ENCODE assay signal across 14 cellular contexts in the genomic region with DNA sequence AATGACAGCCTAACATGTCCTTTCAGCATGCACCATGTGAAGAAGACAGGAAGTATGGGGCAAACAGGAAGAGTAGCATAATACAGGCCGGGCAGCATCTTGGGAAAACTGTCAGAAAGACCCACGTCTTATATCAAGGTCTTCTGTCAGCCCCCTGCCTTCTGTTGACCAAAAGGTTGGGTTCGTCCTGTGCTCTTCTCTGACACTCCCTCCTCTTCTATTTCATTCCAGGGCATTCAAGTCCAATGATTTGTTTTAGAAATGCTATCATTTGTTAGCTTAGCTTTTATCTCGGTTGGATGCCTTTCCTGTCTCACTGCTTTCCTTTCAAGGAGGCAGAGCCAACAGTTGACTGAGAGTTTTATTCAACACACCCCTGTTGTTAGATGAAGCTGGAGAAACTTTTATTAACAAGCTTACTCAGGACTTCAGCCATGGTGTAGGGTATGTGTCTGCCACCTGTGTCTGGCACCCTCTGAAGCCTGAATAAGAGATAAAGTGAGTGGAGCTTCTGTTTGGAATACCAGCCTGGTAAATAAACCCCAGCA.
DNase-seq lines count a peak whose midpoint lies in the region; ATAC-seq, FAIRE-seq and TF ChIP-seq lines count a peak whose summit lies in the region.
"Had no signal": no experiment of that assay in that cellular context is flagged by ENCODE, and none has a peak within 500 bp of the region (broad histone marks: within the 10 kb centered on the region; RNA-seq: fewer than 3 reads in every experiment).

No MANE protein-coding gene starts in this region.

- no peak overlapping the region for H4K5ac ChIP-seq in H1 (ENCODE audit: insufficient read length, low read depth, low read length)

- H4K91ac ChIP-seq in H1 (replicated peaks; ENCODE audit: insufficient read length, low read length), result no peak overlapping the region

- H3K56ac ChIP-seq in H1 (replicated peaks; ENCODE audit: insufficient read length, low read depth, low read length), result no peak overlapping the region

- 62% methylated on average over 4 of the region's 4 CpGs; no CpG with 5 or more reads in 1 of the 2 experiments for WGBS in H1 (ENCODE audit: extremely low coverage in 1 of 2, insufficient coverage in 1 of 2, insufficient read length in 1 of 2, insufficient replicate concordance in 2 of 2, low coverage in 1 of 2, low lambda C conversion rate in 2 of 2, missing lambda C conversion rate in 1 of 2), 2 experiments
- WGBS in thyroid gland, 2 donors, result 29 to 38% methylated on average over 4 of the region's 4 CpGs

- H3K9me3 ChIP-seq in left ventricle myocardium inferior (replicated peaks) (no peaks in the 10 kb centered on the region), H1 (ENCODE audit: insufficient read depth in 2 of 2, low read depth in 1 of 2, low read length in 1 of 2) (no peaks in the 10 kb centered on the region), thyroid gland (no peaks in the 10 kb centered on the region)
- H3K9me3 ChIP-seq: neutrophil, uterus had no signal

- TF ChIP-seq POLR2A in H1 (IDR thresholded peaks at IDR 0.05; ENCODE audit: control extremely low read depth in 1 of 2, low read depth in 2 of 2, low read length in 2 of 2) (no peak), thyroid gland (IDR thresholded peaks at IDR 0.05) (no peak)

- 0 out of 2 replicates have a peak overlapping the region, but pooled peaks have one; percentile 41 for H2AK5ac ChIP-seq in H1 (ENCODE audit: low read depth, low read length)

- H3K4ac ChIP-seq in H1 (replicated peaks; ENCODE audit: insufficient read length, low read depth, low read length), result no peak overlapping the region

- H3K27me3 ChIP-seq in left ventricle myocardium inferior (ENCODE audit: low read depth), result no peaks in the 10 kb centered on the region
- H3K27me3 ChIP-seq in H1 (replicated peaks in 1 of 4; ENCODE audit: control insufficient read depth in 3 of 4, extremely low read depth in 1 of 4, insufficient read depth in 3 of 4, low read length in 3 of 4), result no peaks in the 10 kb centered on the region; a peak in 1 of 7 replicates
- no peaks in the 10 kb centered on the region for H3K27me3 ChIP-seq in thyroid gland
- H3K27me3 ChIP-seq: neutrophil, uterus had no signal

- no peak for DNase-seq in left cardiac atrium
- no peak for DNase-seq in left ventricle myocardium inferior
- DNase-seq in NCI-H2227 treated with DMSO at 0.1 percent for 48 hours (lab: John Stamatoyannopoulos, UW), result peak; percentile 82
- no peak for DNase-seq in H1 (ENCODE audit: low read depth in 1 of 2, low spot score in 2 of 2)
- DNase-seq in thyroid gland, result peak; percentile 5 to 12
- DNase-seq in NCI-H524 (lab: John Stamatoyannopoulos, UW), result no peak
- DNase-seq: activated gamma-delta T cell, NCI-H1436, uterus had no signal

- no peak overlapping the region for H3K18ac ChIP-seq in H1 (ENCODE audit: extremely low read depth, low read length)

- FAIRE-seq in H1 (lab: Jason Lieb, UNC), result no peak
- FAIRE-seq: H54 had no signal

- H3K36me3 ChIP-seq in left ventricle myocardium inferior (no peaks in the 10 kb centered on the region), H1 (ENCODE audit: control insufficient read depth in 2 of 4, insufficient read depth in 4 of 4, low read length in 3 of 4) (no peaks in the 10 kb centered on the region), thyroid gland (no peaks in the 10 kb centered on the region)
- H3K36me3 ChIP-seq: neutrophil, uterus had no signal

- ATAC-seq in left cardiac atrium (peak; percentile 36 to 77), GM21528 (IDR thresholded peaks at IDR 0.05; ENCODE audit: low FRiP score, unreplicated experiment) (no peak), GM18858 (IDR thresholded peaks at IDR 0.05; ENCODE audit: unreplicated experiment) (no peak)

- H3K4me1 ChIP-seq in left ventricle myocardium inferior, result peaks cover 13% of the 10 kb centered on the region
- peaks cover 0 to 6% (median 2%) of the 10 kb centered on the region in 4 experiments; a peak in 2 of 7 replicates for H3K4me1 ChIP-seq in H1 (replicated peaks in 1 of 4; ENCODE audit: control insufficient read depth in 3 of 4, insufficient read depth in 4 of 4, low read length in 3 of 4)
- H3K4me1 ChIP-seq in thyroid gland, result peaks cover 12 to 13% of the 10 kb centered on the region in 2 donors

- H2AFZ ChIP-seq in H1 (ENCODE audit: low read length), result no peak overlapping the region

- TF ChIP-seq EP300 in H1 (IDR thresholded peaks at IDR 0.05; ENCODE audit: borderline replicate concordance in 1 of 2, low read depth in 2 of 2, low read length in 2 of 2), result no peak

- no peak overlapping the region for H3K9ac ChIP-seq in H1 (replicated peaks in 1 of 4; ENCODE audit: extremely low read depth in 1 of 4, low read depth in 3 of 4, low read length in 3 of 4)

- no peak overlapping the region for H3K14ac ChIP-seq in H1 (ENCODE audit: insufficient read length)

- POLR2A ChIA-PET in H1 (lab: Charles Lee; ENCODE audit: partially characterized antibody), result no interaction called here

- no peak for TF ChIP-seq RAD21 in H1 (IDR thresholded peaks at IDR 0.05 in 1 of 2, conservative IDR thresholded peaks at IDR 0.05 in 1 of 2; ENCODE audit: low read depth in 2 of 2, low read length in 2 of 2)

- H2BK5ac ChIP-seq in H1 (ENCODE audit: low read depth, low read length), result no peak overlapping the region

- no peak overlapping the region for H4K8ac ChIP-seq in H1 (ENCODE audit: extremely low read depth, insufficient read depth, low read length)

- TF ChIP-seq CTCF in left ventricle myocardium inferior (IDR thresholded peaks at IDR 0.05; ENCODE audit: borderline replicate concordance), result no peak
- TF ChIP-seq CTCF in H1 (IDR thresholded peaks at IDR 0.05; ENCODE audit: control extremely low read depth in 1 of 3, insufficient read depth in 1 of 3, low read depth in 1 of 3, low read length in 3 of 3), result no peak
- TF ChIP-seq CTCF in thyroid gland (IDR thresholded peaks at IDR 0.05), result no peak

- no peak overlapping the region for H2BK15ac ChIP-seq in H1 (ENCODE audit: low read length)

- CTCF ChIA-PET in H1 (lab: Charles Lee; ENCODE audit: partially characterized antibody), result interaction anchor here (0.8 to 3.3 kb wide), 6 partner anchors 8 to 284 kb away, joined by 3 to 14 read pairs (median 4); no protein-coding TSS in a partner anchor

- H3K79me1 ChIP-seq in H1 (ENCODE audit: low read depth, low read length), result no peaks in the 10 kb centered on the region

- no peak overlapping the region for H2BK120ac ChIP-seq in H1 (replicated peaks; ENCODE audit: low read depth, low read length)

- no peaks in the 10 kb centered on the region for H4K20me1 ChIP-seq in H1 (replicated peaks in 1 of 2; ENCODE audit: control insufficient read depth in 1 of 2, insufficient read depth in 2 of 2, low read length in 2 of 2)

- H3K23ac ChIP-seq in H1 (ENCODE audit: insufficient read length), result no peak overlapping the region

- no peak overlapping the region for H3K27ac ChIP-seq in left ventricle myocardium inferior (replicated peaks)
- no peak overlapping the region for H3K27ac ChIP-seq in H1 (ENCODE audit: low read depth, low read length)
- peak overlapping the region in 1 of 3 donors; percentile 14 for H3K27ac ChIP-seq in thyroid gland
- H3K27ac ChIP-seq: neutrophil, SK-N-MC had no signal

- H3K4me3 ChIP-seq in left ventricle myocardium inferior, result no peak overlapping the region
- H3K4me3 ChIP-seq in H1 (ENCODE audit: extremely low read depth in 1 of 4, insufficient read depth in 2 of 4, low read depth in 3 of 4, low read length in 4 of 4), result no peak overlapping the region
- no peak overlapping the region for H3K4me3 ChIP-seq in thyroid gland (replicated peaks in 1 of 3)
- H3K4me3 ChIP-seq: SK-N-MC, uterus had no signal

- no peak overlapping the region for H2BK12ac ChIP-seq in H1 (ENCODE audit: low read depth, low read length)

- no peaks in the 10 kb centered on the region for H3K79me2 ChIP-seq in H1 (ENCODE audit: control insufficient read depth in 1 of 2, insufficient read depth in 2 of 2, low read length in 2 of 2)

- no peaks in the 10 kb centered on the region; the same call in 1 of the 2 replicates for H3K23me2 ChIP-seq in H1 (ENCODE audit: low read depth, low read length)

- H3K4me2 ChIP-seq in H1 (ENCODE audit: insufficient read depth in 1 of 2, low read depth in 2 of 2, low read length in 2 of 2), result peak overlapping the region; percentile 8 to 45; a peak in 2 of 4 replicates

- H2BK20ac ChIP-seq in H1 (ENCODE audit: low read length), result no peak overlapping the region

- intact Hi-C loops in left cardiac atrium (cut with DNase I), result loop anchor here (10.0 kb wide), 3 partner anchors 107 to 283 kb away; partner anchors contain the start of gene CLDN11 (in 1 of the 2)
- intact Hi-C loops in left ventricle myocardium inferior (cut with micrococcal nuclease), result no loop called here
- intact Hi-C loops in thyroid gland (cut with DNase I), result no loop called here

TF ChIP-seq in H1, 55 proteins besides CTCF, POLR2A, EP300 and RAD21:
- TF ChIP-seq CTBP2 (IDR thresholded peaks at IDR 0.05; ENCODE audit: borderline replicate concordance, insufficient read depth, insufficient read length, low read length), result no peak
- TF ChIP-seq CEBPB (IDR thresholded peaks at IDR 0.05; ENCODE audit: low read depth, low read length), result 0 out of 2 replicates have a peak, but pooled peaks have one; percentile 9

Comparison
In these comparisons a context has a peak if more than half of its experiments do, and no peak if none do; other contexts are left out.
1. intact Hi-C loops: an anchor here in left cardiac atrium (10.0 kb wide); none called in left ventricle myocardium inferior and thyroid gland.
2. ATAC-seq: peak in left cardiac atrium (2 of 2); none in GM21528 (single experiment) and GM18858 (single experiment).
3. DNase-seq: peak in NCI-H2227 treated with DMSO at 0.1 percent for 48 hours (single experiment) and thyroid gland (2 of 2); none in left cardiac atrium (single experiment), left ventricle myocardium inferior (single experiment), H1 (0 of 2) and NCI-H524 (0 of 2).